In the genomic region with DNA sequence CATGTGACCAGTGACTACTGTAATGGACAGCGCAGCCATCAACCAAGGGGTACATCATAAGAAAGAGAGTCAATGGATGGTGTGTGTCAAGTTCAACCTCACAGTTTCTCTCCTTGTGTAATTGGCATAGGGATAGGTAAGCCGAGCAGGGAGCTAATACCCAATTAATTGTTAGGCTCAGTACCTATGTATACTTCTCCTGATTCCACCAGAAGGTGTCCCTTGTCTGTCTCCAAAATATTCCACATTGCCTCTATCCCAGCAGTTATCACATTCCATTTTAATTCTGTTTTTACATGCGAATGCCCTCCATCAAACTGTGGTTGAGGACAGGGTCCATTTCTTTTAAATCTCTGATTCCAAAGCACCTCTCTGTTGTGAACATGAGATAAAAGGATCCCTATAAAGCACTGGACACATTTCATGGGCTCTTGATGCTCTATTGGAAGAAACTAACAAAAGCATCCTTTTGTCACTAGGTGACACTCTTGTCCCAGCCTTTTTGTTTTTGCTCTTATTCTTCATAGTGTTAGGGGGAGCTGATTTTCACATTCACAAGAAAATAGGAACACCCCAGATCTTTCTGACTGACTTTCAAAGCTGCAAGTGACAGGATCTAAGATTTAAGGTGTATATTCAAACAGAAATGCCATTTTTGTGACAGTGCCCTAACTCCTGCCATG, we compare ENCODE assay signal across 11 cellular contexts. TPM values are rescaled to one million over a fixed set of nuclear protein-coding genes. Genes with fewer than 3 reads are reported as not detected.
A peak's percentile ranks its signal among the peaks of the same experiment; 100 is the strongest.
DNase-seq lines count a peak whose midpoint lies in the region; ATAC-seq and TF ChIP-seq lines count a peak whose summit lies in the region.
"Had no signal": no experiment of that assay in that cellular context is flagged by ENCODE, and none has a peak within 500 bp of the region (broad histone marks: within the 10 kb centered on the region; RNA-seq: fewer than 3 reads in every experiment).

No MANE protein-coding gene starts in this region.

- no peaks in the 10 kb centered on the region for H3K27me3 Mint-ChIP-seq in GM23338 (ENCODE audit: insufficient read depth, low read depth, poor library complexity)

- H3K9me3 ChIP-seq in A673 (ENCODE audit: low read depth, low read length, poor library complexity, severe bottlenecking), result no peaks in the 10 kb centered on the region

- H3K79me2 ChIP-seq in GM23338 (replicated peaks; ENCODE audit: insufficient read depth), result no peaks in the 10 kb centered on the region

- H3K27me3 ChIP-seq in A673 (replicated peaks; ENCODE audit: insufficient read depth, low read depth, low read length, poor library complexity), result no peaks in the 10 kb centered on the region
- no peaks in the 10 kb centered on the region for H3K27me3 ChIP-seq in GM23338 (ENCODE audit: insufficient read depth)
- H3K27me3 ChIP-seq: brain microvascular endothelial cell had no signal

- peaks cover 9% of the 10 kb centered on the region; the same call in 2 of the 3 replicates for H3K36me3 Mint-ChIP-seq in GM23338 (ENCODE audit: low read depth)

- no peak overlapping the region for H3K4me2 ChIP-seq in GM23338

- TF ChIP-seq CTCF in A673 (conservative IDR thresholded peaks at IDR 0.05; ENCODE audit: low read depth, low read length) (0 out of 2 replicates have a peak, but pooled peaks have one; percentile 21), GM23338 (conservative IDR thresholded peaks at IDR 0.05; ENCODE audit: low read depth in 2 of 2) (peak; percentile 54 to 62), fibroblast of pulmonary artery (IDR thresholded peaks at IDR 0.05; ENCODE audit: low read length, missing control alignments) (no peak)

- H3K27ac ChIP-seq in A673 (ENCODE audit: low read depth, low read length, poor library complexity, severe bottlenecking) (no peak overlapping the region), GM23338 (ENCODE audit: low read depth) (no peak overlapping the region)
- H3K27ac ChIP-seq: brain microvascular endothelial cell had no signal

- H3F3A ChIP-seq in GM23338 (replicated peaks; ENCODE audit: low read depth), result no peaks in the 10 kb centered on the region

- no peaks in the 10 kb centered on the region for H4K20me1 ChIP-seq in GM23338 (replicated peaks; ENCODE audit: insufficient read depth)

- H2AFZ ChIP-seq in GM23338, result no peak overlapping the region

- POLR2A ChIA-PET in A673 (lab: Charles Lee; ENCODE audit: low non-redundant PET), result no interaction called here

- no peaks in the 10 kb centered on the region for H3K9me3 Mint-ChIP-seq in GM23338

- H3K27ac Mint-ChIP-seq in GM23338, result no peak overlapping the region

- no TSS peak for BruUV-seq in A673 (replicated peaks; lab: Mats Ljungman, UMichigan)

- no peak overlapping the region for H3K4me3 ChIP-seq in A673 (ENCODE audit: low read depth, low read length, poor library complexity, severe bottlenecking)
- H3K4me3 ChIP-seq in GM23338, result no peak overlapping the region
- no peak overlapping the region for H3K4me3 ChIP-seq in fibroblast of pulmonary artery (replicated peaks; ENCODE audit: low read depth, low read length)

- H3K4me3 Mint-ChIP-seq in GM23338, result no peak overlapping the region

- H3K4me1 Mint-ChIP-seq in GM23338, result peaks cover 2% of the 10 kb centered on the region; the same call in 1 of the 3 replicates

- H3K9me2 ChIP-seq in GM23338 (ENCODE audit: insufficient read depth), result no peaks in the 10 kb centered on the region

- ATAC-seq in GM23338, result peak; percentile 47

- H3K36me3 ChIP-seq in A673 (ENCODE audit: insufficient read depth, low read length, poor library complexity, severe bottlenecking), result peaks cover 7% of the 10 kb centered on the region
- peaks cover 8% of the 10 kb centered on the region for H3K36me3 ChIP-seq in GM23338 (ENCODE audit: insufficient read depth)

- DNase-seq in A673 (ENCODE audit: low spot score) (peak; percentile 25), GM23338 (ENCODE audit: low spot score) (peak; percentile 44), OCI-M1 (lab: John Stamatoyannopoulos, UW) (peak; percentile 52), fibroblast of pulmonary artery (ENCODE audit: low read depth) (peak; percentile 6), H4 (ENCODE audit: low spot score) (no peak), NCI-H1092 treated with DMSO at 0.1 percent for 48 hours (lab: John Stamatoyannopoulos, UW) (no peak), NK-92 (lab: John Stamatoyannopoulos, UW; ENCODE audit: unreplicated experiment) (no peak)
- DNase-seq in activated CD4-positive, CD25-positive, alpha-beta regulatory T cell (lab: John Stamatoyannopoulos, UW), result no peak
- DNase-seq: brain microvascular endothelial cell; stimulated activated CD4-positive, alpha-beta T cell treated with anti-CD3 and anti-CD28 coated beads, Interleukin-4, amount 100 ng/mL, for 1 hour had no signal

- intact Hi-C loops in A673 (cut with micrococcal nuclease; ENCODE audit: unreplicated experiment), result loop anchor here (10.0 kb wide), 1 partner anchor 381 kb away; no protein-coding TSS in a partner anchor

- CTCF ChIA-PET in A673 (lab: Charles Lee), result no interaction called here

- H3K4me1 ChIP-seq in A673 (ENCODE audit: insufficient read depth, low read length, poor library complexity, severe bottlenecking), result no peaks in the 10 kb centered on the region
- no peaks in the 10 kb centered on the region for H3K4me1 ChIP-seq in GM23338 (ENCODE audit: insufficient read depth)

TF ChIP-seq in GM23338, 12 proteins besides CTCF, POLR2A, EP300 and RAD21 (continues in another document):
- no peak for TF ChIP-seq ZNF331 (CRISPR knock-in tag; IDR thresholded peaks at IDR 0.05; ENCODE audit: low read depth)
- TF ChIP-seq CREB1 (CRISPR knock-in tag; IDR thresholded peaks at IDR 0.05; ENCODE audit: low read depth), result no peak
- TF ChIP-seq EZH2 (IDR thresholded peaks at IDR 0.05; ENCODE audit: low read depth, unreplicated experiment), result no peak
- no peak for TF ChIP-seq JUNB (IDR thresholded peaks at IDR 0.05; ENCODE audit: unreplicated experiment)
- TF ChIP-seq NANOG (IDR thresholded peaks at IDR 0.05; ENCODE audit: borderline replicate concordance), result no peak
- no peak for TF ChIP-seq REST (IDR thresholded peaks at IDR 0.05; ENCODE audit: unreplicated experiment)
- no peak for TF ChIP-seq ZNF114 (CRISPR knock-in tag; IDR thresholded peaks at IDR 0.05)
- no peak for TF ChIP-seq ETS1 (IDR thresholded peaks at IDR 0.05)
- no peak for TF ChIP-seq EZH2phosphoT487 (IDR thresholded peaks at IDR 0.05; ENCODE audit: unreplicated experiment)
- no peak for TF ChIP-seq POLR2AphosphoS5 (IDR thresholded peaks at IDR 0.05; ENCODE audit: low read depth)

RNA-seq across cellular contexts. Expression of gene FBXO9, which starts 38.9 kb away (rescaled TPM):
- 76.7 and 82.5 TPM in 2 replicates for total RNA-seq in A673 (2021)
- total RNA-seq in GM23338 (2014; rRNA removed; shearing (Covaris generic)), result 19.3 and 29.8 TPM in 2 replicates
- polyA plus RNA-seq in GM23338 (2016; fragmentation: Nextera tagmentation; extraction: Ambion mirVana), result 32.8 and 36.3 TPM in 2 replicates
- total RNA-seq in H4 (2014; rRNA removed; shearing (Covaris generic)), result 43.6 and 45.5 TPM in 2 replicates

RNA-seq across cellular contexts. Expression of gene CILK1, which starts 42.5 kb away (rescaled TPM):
- total RNA-seq in A673 (2021), result 15.7 and 16.1 TPM in 2 replicates
- 10.1 and 10.5 TPM in 2 replicates for total RNA-seq in GM23338 (2014; rRNA removed; shearing (Covaris generic))
- 4.4 and 4.7 TPM in 2 replicates for polyA plus RNA-seq in GM23338 (2016; fragmentation: Nextera tagmentation; extraction: Ambion mirVana)
- total RNA-seq in H4 (2014; rRNA removed; shearing (Covaris generic)), result 7.8 and 9.7 TPM in 2 replicates

RNA-seq across cellular contexts. Expression of gene GCM1, which starts 44.5 kb away (rescaled TPM):
- total RNA-seq in A673 (2021), result 0.17 and 0.24 TPM in 2 replicates
- not detected in 2 replicates for total RNA-seq in GM23338 (2014; rRNA removed; shearing (Covaris generic))
- not detected in 2 replicates for polyA plus RNA-seq in GM23338 (2016; fragmentation: Nextera tagmentation; extraction: Ambion mirVana)
- total RNA-seq in H4 (2014; rRNA removed; shearing (Covaris generic)), result not detected in 2 replicates
- polyA plus RNA-seq: keratinocyte had no signal

Comparison
In these comparisons a context has a peak if more than half of its experiments do, and no peak if none do; other contexts are left out.
1. DNase-seq: peak in A673 (single experiment), GM23338 (single experiment), OCI-M1 (single experiment) and fibroblast of pulmonary artery (single experiment); none in activated CD4-positive, CD25-positive, alpha-beta regulatory T cell (0 of 4), H4 (single experiment), NCI-H1092 treated with DMSO at 0.1 percent for 48 hours (single experiment) and NK-92 (single experiment).